Comparison of ENCODE assay signal across 8 cellular contexts in genomic region chr1:244970661-244971523, GRCh38.
DNase-seq lines count a peak whose midpoint lies in the region; ATAC-seq and TF ChIP-seq lines count a peak whose summit lies in the region.

No MANE protein-coding gene starts in this region.

- no peaks in the 10 kb centered on the region for H3K9me3 Mint-ChIP-seq in activated naive CD4-positive, alpha-beta T cell treated with anti-CD3 and anti-CD28 coated beads, Interleukin-2, amount 10 ng/mL, durations not matched to agents 7 days and 5 days

- H3K4me3 Mint-ChIP-seq in activated naive CD4-positive, alpha-beta T cell treated with anti-CD3 and anti-CD28 coated beads, Interleukin-2, amount 10 ng/mL, durations not matched to agents 7 days and 5 days, result peak overlapping the region; percentile 81

- peak; percentile 69 for ATAC-seq in HG02571 (IDR thresholded peaks at IDR 0.05; ENCODE audit: unreplicated experiment)

- CTCF ChIA-PET in GM10248 (lab: Yijun Ruan, JAX), result interaction anchor here (0.8 to 1.2 kb wide), 7 partner anchors 12 to 134 kb away, joined by 3 to 4 read pairs (median 4); no protein-coding TSS in a partner anchor
- CTCF ChIA-PET in activated naive CD4-positive, alpha-beta T cell treated with anti-CD3 and anti-CD28 coated beads, Interleukin-2, amount 10 ng/mL, durations not matched to agents 7 days and 5 days (lab: Charles Lee), result interaction anchor here (0.7 to 1.7 kb wide), 4 partner anchors 72 to 172 kb away, joined by 3 to 4 read pairs (median 4); no protein-coding TSS in a partner anchor

- peaks cover 22% of the 10 kb centered on the region for H3K4me1 Mint-ChIP-seq in activated naive CD4-positive, alpha-beta T cell treated with anti-CD3 and anti-CD28 coated beads, Interleukin-2, amount 10 ng/mL, durations not matched to agents 7 days and 5 days

- H3K36me3 Mint-ChIP-seq in activated naive CD4-positive, alpha-beta T cell treated with anti-CD3 and anti-CD28 coated beads, Interleukin-2, amount 10 ng/mL, durations not matched to agents 7 days and 5 days, result peaks cover 3% of the 10 kb centered on the region

- peak; percentile 86 for DNase-seq in GM10248 (ENCODE audit: extremely low spot score)
- peak; percentile 96 for DNase-seq in NAMALWA (ENCODE audit: low spot score)
- peak; percentile 95 for DNase-seq in SK-MEL-5 (ENCODE audit: low read depth, low spot score)
- DNase-seq in activated naive CD4-positive, alpha-beta T cell treated with anti-CD3 and anti-CD28 coated beads, Interleukin-2, amount 10 ng/mL, durations not matched to agents 7 days and 5 days, result peak; percentile 93
- DNase-seq in globus pallidus (ENCODE audit: low spot score), result peak; percentile 99
- DNase-seq in occipital lobe (lab: John Stamatoyannopoulos, UW), result peak; percentile 95

- POLR2A ChIA-PET in GM10248 (lab: Yijun Ruan, JAX), result interaction anchor here (0.6 to 0.8 kb wide), 5 partner anchors 72 to 136 kb away, joined by 3 to 12 read pairs (median 4); partner anchors contain the start of gene HNRNPU

- H3K27ac ChIP-seq in temporal lobe (ENCODE audit: low read depth, low read length), result peak overlapping the region; percentile 99

- H3K27me3 Mint-ChIP-seq in activated naive CD4-positive, alpha-beta T cell treated with anti-CD3 and anti-CD28 coated beads, Interleukin-2, amount 10 ng/mL, durations not matched to agents 7 days and 5 days, result no peaks in the 10 kb centered on the region

- peak; percentile 75 for TF ChIP-seq CTCF in GM10248 (IDR thresholded peaks at IDR 0.05; ENCODE audit: control extremely low read depth, extremely low read depth, low read depth, missing control alignments)

- in situ Hi-C loops in SK-MEL-5 (cut with HindIII; ENCODE audit: low pct_unique_long_range_greater_than_20kb, low sequenced_read_pairs), result no loop called here

- H3K27ac Mint-ChIP-seq in activated naive CD4-positive, alpha-beta T cell treated with anti-CD3 and anti-CD28 coated beads, Interleukin-2, amount 10 ng/mL, durations not matched to agents 7 days and 5 days, result peak overlapping the region; percentile 95

Comparison
In these comparisons a context has a peak if more than half of its experiments do, and no peak if none do; other contexts are left out.
1. Peak in every context shown above with its lines: DNase-seq, ATAC-seq and H3K27ac ChIP-seq.